In genomic region chr10:102997998-102998397, GRCh38 we compare ENCODE assay signal across 1 cellular context.
TF ChIP-seq lines count a peak whose summit lies in the region.

No MANE protein-coding gene starts in this region.

TF ChIP-seq in GM12878, 131 proteins besides CTCF, POLR2A, EP300 and RAD21 (continued from another document and continues in another):
- no peak for TF ChIP-seq USF1 (IDR thresholded peaks at IDR 0.05; ENCODE audit: borderline replicate concordance, extremely low read length, insufficient read depth, low read depth, low read length)
- 0 out of 2 replicates have a peak, but pooled peaks have one; percentile 18 for TF ChIP-seq TBL1XR1 (IDR thresholded peaks at IDR 0.05; ENCODE audit: low read depth, low read length)
- no peak for TF ChIP-seq HDAC6 (IDR thresholded peaks at IDR 0.05; ENCODE audit: unreplicated experiment)
- no peak for TF ChIP-seq ZBTB4 (CRISPR knock-in tag; IDR thresholded peaks at IDR 0.05)
- TF ChIP-seq HCFC1 (IDR thresholded peaks at IDR 0.05; ENCODE audit: low read length): no peak
- TF ChIP-seq, protein P1, sequence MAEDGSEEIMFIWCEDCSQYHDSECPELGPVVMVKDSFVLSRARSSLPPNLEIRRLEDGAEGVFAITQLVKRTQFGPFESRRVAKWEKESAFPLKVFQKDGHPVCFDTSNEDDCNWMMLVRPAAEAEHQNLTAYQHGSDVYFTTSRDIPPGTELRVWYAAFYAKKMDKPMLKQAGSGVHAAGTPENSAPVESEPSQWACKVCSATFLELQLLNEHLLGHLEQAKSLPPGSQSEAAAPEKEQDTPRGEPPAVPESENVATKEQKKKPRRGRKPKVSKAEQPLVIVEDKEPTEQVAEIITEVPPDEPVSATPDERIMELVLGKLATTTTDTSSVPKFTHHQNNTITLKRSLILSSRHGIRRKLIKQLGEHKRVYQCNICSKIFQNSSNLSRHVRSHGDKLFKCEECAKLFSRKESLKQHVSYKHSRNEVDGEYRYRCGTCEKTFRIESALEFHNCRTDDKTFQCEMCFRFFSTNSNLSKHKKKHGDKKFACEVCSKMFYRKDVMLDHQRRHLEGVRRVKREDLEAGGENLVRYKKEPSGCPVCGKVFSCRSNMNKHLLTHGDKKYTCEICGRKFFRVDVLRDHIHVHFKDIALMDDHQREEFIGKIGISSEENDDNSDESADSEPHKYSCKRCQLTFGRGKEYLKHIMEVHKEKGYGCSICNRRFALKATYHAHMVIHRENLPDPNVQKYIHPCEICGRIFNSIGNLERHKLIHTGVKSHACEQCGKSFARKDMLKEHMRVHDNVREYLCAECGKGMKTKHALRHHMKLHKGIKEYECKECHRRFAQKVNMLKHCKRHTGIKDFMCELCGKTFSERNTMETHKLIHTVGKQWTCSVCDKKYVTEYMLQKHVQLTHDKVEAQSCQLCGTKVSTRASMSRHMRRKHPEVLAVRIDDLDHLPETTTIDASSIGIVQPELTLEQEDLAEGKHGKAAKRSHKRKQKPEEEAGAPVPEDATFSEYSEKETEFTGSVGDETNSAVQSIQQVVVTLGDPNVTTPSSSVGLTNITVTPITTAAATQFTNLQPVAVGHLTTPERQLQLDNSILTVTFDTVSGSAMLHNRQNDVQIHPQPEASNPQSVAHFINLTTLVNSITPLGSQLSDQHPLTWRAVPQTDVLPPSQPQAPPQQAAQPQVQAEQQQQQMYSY (CRISPR knock-in tag; IDR thresholded peaks at IDR 0.05): no peak
- no peak for TF ChIP-seq PBX3 (IDR thresholded peaks at IDR 0.05; ENCODE audit: insufficient replicate concordance, low read depth, low read length)
- no peak for TF ChIP-seq YY1 (IDR thresholded peaks at IDR 0.05; ENCODE audit: low read depth, low read length)
- TF ChIP-seq ZNF217 (IDR thresholded peaks at IDR 0.05): no peak
- no peak for TF ChIP-seq KLF5 (IDR thresholded peaks at IDR 0.05; ENCODE audit: partially characterized antibody)
- TF ChIP-seq CBFB (IDR thresholded peaks at IDR 0.05; ENCODE audit: low read depth): 0 out of 2 replicates have a peak, but pooled peaks have one; percentile 40
- TF ChIP-seq, protein P2, sequence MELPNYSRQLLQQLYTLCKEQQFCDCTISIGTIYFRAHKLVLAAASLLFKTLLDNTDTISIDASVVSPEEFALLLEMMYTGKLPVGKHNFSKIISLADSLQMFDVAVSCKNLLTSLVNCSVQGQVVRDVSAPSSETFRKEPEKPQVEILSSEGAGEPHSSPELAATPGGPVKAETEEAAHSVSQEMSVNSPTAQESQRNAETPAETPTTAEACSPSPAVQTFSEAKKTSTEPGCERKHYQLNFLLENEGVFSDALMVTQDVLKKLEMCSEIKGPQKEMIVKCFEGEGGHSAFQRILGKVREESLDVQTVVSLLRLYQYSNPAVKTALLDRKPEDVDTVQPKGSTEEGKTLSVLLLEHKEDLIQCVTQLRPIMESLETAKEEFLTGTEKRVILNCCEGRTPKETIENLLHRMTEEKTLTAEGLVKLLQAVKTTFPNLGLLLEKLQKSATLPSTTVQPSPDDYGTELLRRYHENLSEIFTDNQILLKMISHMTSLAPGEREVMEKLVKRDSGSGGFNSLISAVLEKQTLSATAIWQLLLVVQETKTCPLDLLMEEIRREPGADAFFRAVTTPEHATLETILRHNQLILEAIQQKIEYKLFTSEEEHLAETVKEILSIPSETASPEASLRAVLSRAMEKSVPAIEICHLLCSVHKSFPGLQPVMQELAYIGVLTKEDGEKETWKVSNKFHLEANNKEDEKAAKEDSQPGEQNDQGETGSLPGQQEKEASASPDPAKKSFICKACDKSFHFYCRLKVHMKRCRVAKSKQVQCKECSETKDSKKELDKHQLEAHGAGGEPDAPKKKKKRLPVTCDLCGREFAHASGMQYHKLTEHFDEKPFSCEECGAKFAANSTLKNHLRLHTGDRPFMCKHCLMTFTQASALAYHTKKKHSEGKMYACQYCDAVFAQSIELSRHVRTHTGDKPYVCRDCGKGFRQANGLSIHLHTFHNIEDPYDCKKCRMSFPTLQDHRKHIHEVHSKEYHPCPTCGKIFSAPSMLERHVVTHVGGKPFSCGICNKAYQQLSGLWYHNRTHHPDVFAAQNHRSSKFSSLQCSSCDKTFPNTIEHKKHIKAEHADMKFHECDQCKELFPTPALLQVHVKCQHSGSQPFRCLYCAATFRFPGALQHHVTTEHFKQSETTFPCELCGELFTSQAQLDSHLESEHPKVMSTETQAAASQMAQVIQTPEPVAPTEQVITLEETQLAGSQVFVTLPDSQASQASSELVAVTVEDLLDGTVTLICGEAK (IDR thresholded peaks at IDR 0.05; ENCODE audit: borderline replicate concordance): no peak
- peak in 1 of 2 experiments; percentile 48; a peak in 1 of 4 replicates for TF ChIP-seq CEBPB (IDR thresholded peaks at IDR 0.05; ENCODE audit: borderline replicate concordance in 1 of 2, low read depth in 2 of 2, low read length in 2 of 2)
- no peak for TF ChIP-seq TCF3 (IDR thresholded peaks at IDR 0.05; ENCODE audit: borderline replicate concordance, insufficient read depth, low read depth, low read length)
- TF ChIP-seq SMAD1 (IDR thresholded peaks at IDR 0.05; ENCODE audit: low read depth, partially characterized antibody): no peak
- no peak for TF ChIP-seq YBX1 (IDR thresholded peaks at IDR 0.05)
- no peak for TF ChIP-seq E4F1 (IDR thresholded peaks at IDR 0.05; ENCODE audit: borderline replicate concordance, partially characterized antibody)
- 0 out of 2 replicates have a peak, but pooled peaks have one; percentile 46 for TF ChIP-seq CREB1 (IDR thresholded peaks at IDR 0.05; ENCODE audit: low read depth)
- TF ChIP-seq, protein P3, sequence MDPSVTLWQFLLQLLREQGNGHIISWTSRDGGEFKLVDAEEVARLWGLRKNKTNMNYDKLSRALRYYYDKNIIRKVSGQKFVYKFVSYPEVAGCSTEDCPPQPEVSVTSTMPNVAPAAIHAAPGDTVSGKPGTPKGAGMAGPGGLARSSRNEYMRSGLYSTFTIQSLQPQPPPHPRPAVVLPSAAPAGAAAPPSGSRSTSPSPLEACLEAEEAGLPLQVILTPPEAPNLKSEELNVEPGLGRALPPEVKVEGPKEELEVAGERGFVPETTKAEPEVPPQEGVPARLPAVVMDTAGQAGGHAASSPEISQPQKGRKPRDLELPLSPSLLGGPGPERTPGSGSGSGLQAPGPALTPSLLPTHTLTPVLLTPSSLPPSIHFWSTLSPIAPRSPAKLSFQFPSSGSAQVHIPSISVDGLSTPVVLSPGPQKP (IDR thresholded peaks at IDR 0.05; ENCODE audit: low read depth, low read length): no peak
- TF ChIP-seq RBBP5 (conservative IDR thresholded peaks at IDR 0.05): no peak
- TF ChIP-seq ZZZ3 (IDR thresholded peaks at IDR 0.05; ENCODE audit: control insufficient read depth, insufficient read length, low read depth): no peak
- TF ChIP-seq MLLT1 (IDR thresholded peaks at IDR 0.05): no peak
- no peak for TF ChIP-seq GATAD2B (conservative IDR thresholded peaks at IDR 0.05; ENCODE audit: low read depth)
- TF ChIP-seq TCF7 (IDR thresholded peaks at IDR 0.05; ENCODE audit: borderline replicate concordance): peak; percentile 36; the same call in 1 of the 2 replicates
- TF ChIP-seq HSF1 (IDR thresholded peaks at IDR 0.05; ENCODE audit: low read depth, low read length): no peak
- no peak for TF ChIP-seq ZNF384 (IDR thresholded peaks at IDR 0.05; ENCODE audit: borderline replicate concordance, low read depth, low read length)
- TF ChIP-seq, protein P4, sequence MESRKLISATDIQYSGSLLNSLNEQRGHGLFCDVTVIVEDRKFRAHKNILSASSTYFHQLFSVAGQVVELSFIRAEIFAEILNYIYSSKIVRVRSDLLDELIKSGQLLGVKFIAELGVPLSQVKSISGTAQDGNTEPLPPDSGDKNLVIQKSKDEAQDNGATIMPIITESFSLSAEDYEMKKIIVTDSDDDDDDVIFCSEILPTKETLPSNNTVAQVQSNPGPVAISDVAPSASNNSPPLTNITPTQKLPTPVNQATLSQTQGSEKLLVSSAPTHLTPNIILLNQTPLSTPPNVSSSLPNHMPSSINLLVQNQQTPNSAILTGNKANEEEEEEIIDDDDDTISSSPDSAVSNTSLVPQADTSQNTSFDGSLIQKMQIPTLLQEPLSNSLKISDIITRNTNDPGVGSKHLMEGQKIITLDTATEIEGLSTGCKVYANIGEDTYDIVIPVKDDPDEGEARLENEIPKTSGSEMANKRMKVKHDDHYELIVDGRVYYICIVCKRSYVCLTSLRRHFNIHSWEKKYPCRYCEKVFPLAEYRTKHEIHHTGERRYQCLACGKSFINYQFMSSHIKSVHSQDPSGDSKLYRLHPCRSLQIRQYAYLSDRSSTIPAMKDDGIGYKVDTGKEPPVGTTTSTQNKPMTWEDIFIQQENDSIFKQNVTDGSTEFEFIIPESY (IDR thresholded peaks at IDR 0.05): no peak
- TF ChIP-seq DPF2 (IDR thresholded peaks at IDR 0.05): peak; percentile 51; the same call in 1 of the 2 replicates
- TF ChIP-seq SUPT20H (IDR thresholded peaks at IDR 0.05; ENCODE audit: borderline replicate concordance, control insufficient read depth, low read depth, low read length): no peak
- no peak for TF ChIP-seq HDAC2 (IDR thresholded peaks at IDR 0.05)
- no peak for TF ChIP-seq MYB (IDR thresholded peaks at IDR 0.05; ENCODE audit: borderline replicate concordance, low read depth, low read length)
- peak in 1 of 2 experiments; percentile 22; a peak in 1 of 4 replicates for TF ChIP-seq IKZF2 (IDR thresholded peaks at IDR 0.05)
